Comparison of ENCODE assay signal across 8 cellular contexts in the genomic region with DNA sequence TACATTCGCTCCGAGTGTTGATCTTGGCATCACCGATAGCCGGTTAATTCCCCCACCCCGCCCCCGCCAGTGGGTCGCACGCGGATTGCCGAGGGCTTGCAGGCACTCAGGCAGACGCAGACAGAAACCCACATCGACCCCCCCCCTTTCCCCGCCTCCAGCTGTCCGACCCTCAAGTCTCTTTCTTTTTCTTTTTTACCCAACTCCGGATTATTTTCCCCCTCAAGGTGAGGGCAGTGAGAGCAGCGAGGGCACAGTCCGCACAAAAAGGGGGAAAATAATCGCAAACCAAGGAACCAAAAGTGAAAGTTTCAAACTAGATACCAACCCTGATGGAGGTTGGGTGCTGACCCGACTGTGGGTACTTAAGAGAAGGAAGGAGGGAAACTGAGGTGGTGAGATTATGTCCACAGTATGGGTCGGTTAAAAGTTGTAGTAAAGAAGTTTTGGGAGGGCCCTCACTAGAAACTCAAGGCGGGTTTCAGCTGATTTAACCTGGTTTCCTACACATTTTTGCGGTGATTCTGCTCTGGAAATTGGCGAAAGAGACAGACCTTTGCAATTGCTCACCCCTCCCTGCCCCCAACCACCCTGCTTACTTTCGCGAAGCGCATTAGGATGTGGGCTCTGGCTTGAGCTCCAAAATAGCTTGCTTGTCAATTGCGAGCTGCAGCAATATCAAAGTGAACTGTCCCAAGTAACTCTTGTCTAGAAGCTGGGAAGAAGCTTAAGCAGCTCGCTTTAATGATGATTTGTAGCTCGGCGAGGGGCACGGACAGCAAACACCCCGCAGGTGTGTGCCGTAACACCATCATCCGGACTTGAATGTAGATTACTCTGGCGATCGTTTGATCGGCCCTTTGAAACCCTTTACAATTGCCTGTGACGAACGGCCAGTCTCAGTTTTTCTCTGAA. TPM values are rescaled to one million over a fixed set of nuclear protein-coding genes. Genes with fewer than 3 reads are reported as not detected.
DNase-seq lines count a peak whose midpoint lies in the region; TF ChIP-seq lines count a peak whose summit lies in the region.

No MANE protein-coding gene starts in this region.

- peak overlapping the region; percentile 41 for H3K4me3 Mint-ChIP-seq in activated CD4-positive, alpha-beta memory T cell treated with anti-CD3 and anti-CD28 coated beads for 36 hours
- H3K4me3 Mint-ChIP-seq in HFFc6, result no peak overlapping the region

- H3K36me3 Mint-ChIP-seq in activated CD4-positive, alpha-beta memory T cell treated with anti-CD3 and anti-CD28 coated beads for 36 hours, result peaks cover 27% of the 10 kb centered on the region
- H3K36me3 Mint-ChIP-seq in HFFc6 (ENCODE audit: low read depth), result no peaks in the 10 kb centered on the region

- no peaks in the 10 kb centered on the region for H3K9me3 ChIP-seq in iPS-18c (ENCODE audit: control insufficient read depth, insufficient read depth, low read length)

- CTCF ChIA-PET in activated CD4-positive, alpha-beta memory T cell treated with anti-CD3 and anti-CD28 coated beads for 36 hours (lab: Charles Lee), result interaction anchor here (2.4 to 2.5 kb wide), 2 partner anchors 26 to 956 kb away, joined by 10 read pairs; no protein-coding TSS in a partner anchor

- H3K27me3 Mint-ChIP-seq in activated CD4-positive, alpha-beta memory T cell treated with anti-CD3 and anti-CD28 coated beads for 36 hours, result peaks cover 86% of the 10 kb centered on the region
- peaks cover 36% of the 10 kb centered on the region for H3K27me3 Mint-ChIP-seq in HFFc6 (ENCODE audit: insufficient read depth)

- peaks cover 52% of the 10 kb centered on the region; the same call in 1 of the 2 replicates for H3K27me3 ChIP-seq in H7 (ENCODE audit: control insufficient read depth, insufficient read depth, low read length)

- no peaks in the 10 kb centered on the region for H3K36me3 ChIP-seq in H7 (replicated peaks; ENCODE audit: control insufficient read depth, insufficient read depth, low read length)

- no peak for TF ChIP-seq CTCF in HFFc6 (IDR thresholded peaks at IDR 0.05)

- intact Hi-C loops in activated CD4-positive, alpha-beta memory T cell treated with anti-CD3 and anti-CD28 coated beads for 36 hours (cut with micrococcal nuclease), result loop anchor here (2.0 kb wide), 1 partner anchor 15 kb away; no protein-coding TSS in a partner anchor

- peak overlapping the region; percentile 42 for H3K4me3 ChIP-seq in H7 (ENCODE audit: insufficient read depth, low read depth, low read length)
- H3K4me3 ChIP-seq in iPS-18c (ENCODE audit: insufficient read depth, low read depth, low read length), result peak overlapping the region; percentile 55
- H3K4me3 ChIP-seq in skin epidermis, result peak overlapping the region in 5 of 7 experiments; percentile 1 to 37 (median 14)

- H3K4me1 Mint-ChIP-seq in activated CD4-positive, alpha-beta memory T cell treated with anti-CD3 and anti-CD28 coated beads for 36 hours (ENCODE audit: low read depth), result peaks cover 15% of the 10 kb centered on the region
- H3K4me1 Mint-ChIP-seq in HFFc6 (ENCODE audit: low read depth), result no peaks in the 10 kb centered on the region

- peaks cover 10% of the 10 kb centered on the region for H3K9me3 Mint-ChIP-seq in activated CD4-positive, alpha-beta memory T cell treated with anti-CD3 and anti-CD28 coated beads for 36 hours
- H3K9me3 Mint-ChIP-seq in HFFc6, result no peaks in the 10 kb centered on the region

- DNase-seq in H7 (no peak), HFFc6 (no peak), GM19238 (ENCODE audit: insufficient read length, low spot score) (no peak)
- no peak for DNase-seq in activated CD4-positive, alpha-beta memory T cell treated with anti-CD3 and anti-CD28 coated beads for 36 hours
- DNase-seq in stimulated activated CD4-positive, alpha-beta T cell treated with anti-CD3 and anti-CD28 coated beads, Interleukin-4, amount 100 ng/mL, for 1 hour, result no peak
- no peak for DNase-seq in activated CD8-positive, alpha-beta memory T cell treated with anti-CD3 and anti-CD28 coated beads, Interleukin-2, amount 50 U/mL, for 48 hours

- POLR2A ChIA-PET in activated CD4-positive, alpha-beta memory T cell treated with anti-CD3 and anti-CD28 coated beads for 36 hours (lab: Charles Lee), result no interaction called here

- H3K27ac ChIP-seq in skin epidermis, result no peak overlapping the region

- H3K27ac Mint-ChIP-seq in activated CD4-positive, alpha-beta memory T cell treated with anti-CD3 and anti-CD28 coated beads for 36 hours, result no peak overlapping the region
- no peak overlapping the region for H3K27ac Mint-ChIP-seq in HFFc6

RNA-seq across cellular contexts. Expression of a gene that starts 15.7 kb away (rescaled TPM):
- total RNA-seq in H7 (2014; rRNA removed; shearing (Covaris generic)), result 233 and 264 TPM in 2 replicates
- total RNA-seq in activated CD4-positive, alpha-beta memory T cell treated with anti-CD3 and anti-CD28 coated beads for 36 hours, result not detected
- not detected for total RNA-seq in HFFc6 (2021; fragmentation: NEBNext Ultra II Directional; extraction: Animal tissue kit (Norgen Biotek cat#: 25700))

Comparison
In these comparisons a context has a peak if more than half of its experiments do, and no peak if none do; other contexts are left out.
1. RNA of a gene that starts 15.7 kb away (total RNA-seq): 233 to 264 TPM in H7; not detected in activated CD4-positive, alpha-beta memory T cell treated with anti-CD3 and anti-CD28 coated beads for 36 hours and not detected in HFFc6; every median in the first group is over 100 times any median in the second.
2. Peak in every context shown above with its lines, with median percentiles within 50 percentile points of each other: H3K4me3 ChIP-seq.